Comparison of ENCODE assay signal across 12 cellular contexts in genomic region chr13:39952244-39953233, GRCh38.
DNase-seq lines count a peak whose midpoint lies in the region; ATAC-seq and TF ChIP-seq lines count a peak whose summit lies in the region.
"Had no signal": no experiment of that assay in that cellular context is flagged by ENCODE, and none has a peak within 500 bp of the region (broad histone marks: within the 10 kb centered on the region; RNA-seq: fewer than 3 reads in every experiment).

No MANE protein-coding gene starts in this region.

- CTCF ChIA-PET in HEK293 (lab: Yijun Ruan, JAX), result no interaction called here

- no peak overlapping the region for H3K9ac ChIP-seq in BLaER1 treated with 17β-estradiol and CSF1 and Interleukin-3, amounts not matched to agents 10 nM and 100 nM

- H3K4me3 Mint-ChIP-seq in immature natural killer cell, result no peak overlapping the region
- H3K4me3 Mint-ChIP-seq: neural crest cell had no signal

- H3K27ac Mint-ChIP-seq in immature natural killer cell, result peak overlapping the region in 1 of 6 donors; percentile 12

- H3K27ac ChIP-seq in BLaER1 treated with 17β-estradiol and CSF1 and Interleukin-3, amounts not matched to agents 10 nM and 100 nM, result no peak overlapping the region; a peak in 1 of 22 replicates
- no peak overlapping the region for H3K27ac ChIP-seq in HEK293 (ENCODE audit: extremely low read depth, low read depth, low read length)
- H3K27ac ChIP-seq in body of pancreas, result no peak overlapping the region

- no peaks in the 10 kb centered on the region for H3K27me3 ChIP-seq in BLaER1 treated with 17β-estradiol and CSF1 and Interleukin-3, amounts not matched to agents 10 nM and 100 nM
- no peaks in the 10 kb centered on the region for H3K27me3 ChIP-seq in body of pancreas

- H3K4me3 ChIP-seq in BLaER1 treated with 17β-estradiol and CSF1 and Interleukin-3, amounts not matched to agents 10 nM and 100 nM, result no peak overlapping the region
- H3K4me3 ChIP-seq in HEK293 (ENCODE audit: low read depth, low read length), result no peak overlapping the region
- H3K4me3 ChIP-seq in body of pancreas, result no peak overlapping the region

- intact Hi-C loops in body of pancreas (cut with DNase I), result no loop called here
- intact Hi-C loops in sciatic nerve (cut with DNase I), result no loop called here

- ATAC-seq in body of pancreas, result peak; percentile 38
- ATAC-seq in sciatic nerve, result no peak
- ATAC-seq in HG03378 (IDR thresholded peaks at IDR 0.05; ENCODE audit: unreplicated experiment), result no peak

- WGBS in body of pancreas, 2 donors, result 51 to 56% methylated on average over 4 of the region's 4 CpGs

- TF ChIP-seq CTCF in HEK293 (tag by site-specific recombination; IDR thresholded peaks at IDR 0.05) (no peak), body of pancreas (IDR thresholded peaks at IDR 0.05) (no peak)

- no peaks in the 10 kb centered on the region for H3K9me3 Mint-ChIP-seq in immature natural killer cell
- H3K9me3 Mint-ChIP-seq: neural crest cell had no signal

- peaks cover 0 to 25% (median 11%) of the 10 kb centered on the region in 10 experiments; a peak in 16 of 20 replicates for H3K4me1 ChIP-seq in BLaER1 treated with 17β-estradiol and CSF1 and Interleukin-3, amounts not matched to agents 10 nM and 100 nM
- no peaks in the 10 kb centered on the region for H3K4me1 ChIP-seq in HEK293 (ENCODE audit: control insufficient read depth, insufficient read depth, low read length)
- no peaks in the 10 kb centered on the region for H3K4me1 ChIP-seq in body of pancreas

- peak overlapping the region in 8 of 11 experiments; percentile 2 to 52 (median 39); a peak in 14 of 22 replicates for H3K4me2 ChIP-seq in BLaER1 treated with 17β-estradiol and CSF1 and Interleukin-3, amounts not matched to agents 10 nM and 100 nM

- H4K20me1 ChIP-seq in BLaER1 treated with 17β-estradiol and CSF1 and Interleukin-3, amounts not matched to agents 10 nM and 100 nM, result no peaks in the 10 kb centered on the region

- TF ChIP-seq POLR2A in body of pancreas (IDR thresholded peaks at IDR 0.05), result no peak

- H3K9me3 ChIP-seq in BLaER1 treated with 17β-estradiol and CSF1 and Interleukin-3, amounts not matched to agents 10 nM and 100 nM (replicated peaks in 1 of 11), result no peaks in the 10 kb centered on the region
- H3K9me3 ChIP-seq in HEK293 (ENCODE audit: control insufficient read depth, insufficient read depth, low read depth, low read length) (no peaks in the 10 kb centered on the region), body of pancreas (no peaks in the 10 kb centered on the region)

- no peaks in the 10 kb centered on the region for H3K36me3 Mint-ChIP-seq in immature natural killer cell

- no peaks in the 10 kb centered on the region for H3K36me3 ChIP-seq in BLaER1 treated with 17β-estradiol and CSF1 and Interleukin-3, amounts not matched to agents 10 nM and 100 nM
- H3K36me3 ChIP-seq in HEK293 (ENCODE audit: control insufficient read depth in 2 of 2, insufficient read depth in 1 of 2, low read length in 2 of 2) (no peaks in the 10 kb centered on the region), body of pancreas (replicated peaks in 1 of 2; ENCODE audit: insufficient read depth in 1 of 2, low read depth in 2 of 2) (no peaks in the 10 kb centered on the region)

- POLR2A ChIA-PET in HEK293 (lab: Yijun Ruan, JAX), result no interaction called here

- peak in 1 of 4 donors; percentile 7 for DNase-seq in body of pancreas
- peak; percentile 68 for DNase-seq in left kidney (ENCODE audit: low read depth, low spot score)
- DNase-seq in sciatic nerve (ENCODE audit: low spot score), result no peak
- DNase-seq in NCI-H1694 treated with DMSO at 0.1 percent for 48 hours (lab: John Stamatoyannopoulos, UW), result no peak
- no peak for DNase-seq in immature natural killer cell
- DNase-seq: anterior cingulate cortex, DMS79, Kasumi-1 had no signal

- H3K4me1 Mint-ChIP-seq in immature natural killer cell, result peaks cover 10 to 16% of the 10 kb centered on the region in 2 donors

- peaks cover 0 to 6% (median 6%) of the 10 kb centered on the region in 3 donors for H3K27me3 Mint-ChIP-seq in immature natural killer cell (ENCODE audit: low read depth in 3 of 3)

TF ChIP-seq in HEK293, 187 proteins besides CTCF, POLR2A, EP300 and RAD21:
- peak; percentile 41 for TF ChIP-seq ZIC2 (tag by site-specific recombination; IDR thresholded peaks at IDR 0.05)
- TF ChIP-seq, protein P1, sequence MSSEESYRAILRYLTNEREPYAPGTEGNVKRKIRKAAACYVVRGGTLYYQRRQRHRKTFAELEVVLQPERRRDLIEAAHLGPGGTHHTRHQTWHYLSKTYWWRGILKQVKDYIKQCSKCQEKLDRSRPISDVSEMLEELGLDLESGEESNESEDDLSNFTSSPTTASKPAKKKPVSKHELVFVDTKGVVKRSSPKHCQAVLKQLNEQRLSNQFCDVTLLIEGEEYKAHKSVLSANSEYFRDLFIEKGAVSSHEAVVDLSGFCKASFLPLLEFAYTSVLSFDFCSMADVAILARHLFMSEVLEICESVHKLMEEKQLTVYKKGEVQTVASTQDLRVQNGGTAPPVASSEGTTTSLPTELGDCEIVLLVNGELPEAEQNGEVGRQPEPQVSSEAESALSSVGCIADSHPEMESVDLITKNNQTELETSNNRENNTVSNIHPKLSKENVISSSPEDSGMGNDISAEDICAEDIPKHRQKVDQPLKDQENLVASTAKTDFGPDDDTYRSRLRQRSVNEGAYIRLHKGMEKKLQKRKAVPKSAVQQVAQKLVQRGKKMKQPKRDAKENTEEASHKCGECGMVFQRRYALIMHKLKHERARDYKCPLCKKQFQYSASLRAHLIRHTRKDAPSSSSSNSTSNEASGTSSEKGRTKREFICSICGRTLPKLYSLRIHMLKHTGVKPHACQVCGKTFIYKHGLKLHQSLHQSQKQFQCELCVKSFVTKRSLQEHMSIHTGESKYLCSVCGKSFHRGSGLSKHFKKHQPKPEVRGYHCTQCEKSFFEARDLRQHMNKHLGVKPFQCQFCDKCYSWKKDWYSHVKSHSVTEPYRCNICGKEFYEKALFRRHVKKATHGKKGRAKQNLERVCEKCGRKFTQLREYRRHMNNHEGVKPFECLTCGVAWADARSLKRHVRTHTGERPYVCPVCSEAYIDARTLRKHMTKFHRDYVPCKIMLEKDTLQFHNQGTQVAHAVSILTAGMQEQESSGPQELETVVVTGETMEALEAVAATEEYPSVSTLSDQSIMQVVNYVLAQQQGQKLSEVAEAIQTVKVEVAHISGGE (tag by site-specific recombination; conservative IDR thresholded peaks at IDR 0.05; ENCODE audit: low read depth), result no peak
- no peak for TF ChIP-seq ZNF626 (tag by site-specific recombination; IDR thresholded peaks at IDR 0.05)
- TF ChIP-seq ZFP3 (tag by site-specific recombination; IDR thresholded peaks at IDR 0.05; ENCODE audit: low read depth), result no peak
